In the genomic region with DNA sequence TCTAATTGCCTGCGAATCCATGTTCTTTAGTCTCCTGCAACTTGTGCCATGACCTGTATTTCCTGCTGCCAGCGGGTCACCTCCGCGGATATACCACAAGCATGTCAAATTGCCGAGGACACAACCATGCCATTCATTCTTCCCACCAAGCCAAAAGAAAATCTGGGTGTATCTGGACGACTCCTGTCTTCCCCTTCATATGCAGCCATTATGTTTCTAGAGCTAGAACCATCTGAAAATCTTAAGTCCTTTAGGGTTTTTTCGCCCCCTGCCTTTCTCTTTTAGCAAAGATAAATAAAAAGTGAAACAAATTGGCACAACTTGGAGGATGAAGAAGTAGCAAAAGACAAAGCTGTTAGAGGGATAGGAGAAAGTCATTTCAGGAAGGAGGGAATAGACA, we compare ENCODE assay signal across 8 cellular contexts.
A peak's percentile ranks its signal among the peaks of the same experiment; 100 is the strongest.
DNase-seq lines count a peak whose midpoint lies in the region; ATAC-seq lines count a peak whose summit lies in the region.

No MANE protein-coding gene starts in this region.

- H3K36me3 ChIP-seq in CD4-positive, CD25-positive, alpha-beta regulatory T cell (ENCODE audit: control insufficient read depth, insufficient read depth, low read length), result no peaks in the 10 kb centered on the region
- H3K36me3 ChIP-seq in HUES6 (ENCODE audit: control insufficient read depth, insufficient read depth, low read length) (no peaks in the 10 kb centered on the region), mesenchymal stem cell (ENCODE audit: control insufficient read depth in 1 of 2, insufficient read depth in 2 of 2, low read depth in 1 of 2, low read length in 2 of 2) (no peaks in the 10 kb centered on the region)

- no peak overlapping the region for H2AK5ac ChIP-seq in mesenchymal stem cell (ENCODE audit: low read length, severe bottlenecking)

- ATAC-seq in CD4-positive, CD25-positive, alpha-beta regulatory T cell (ENCODE audit: low read depth in 2 of 2), result no peak
- ATAC-seq in HG02763 (IDR thresholded peaks at IDR 0.05; ENCODE audit: unreplicated experiment) (no peak), HG02571 (IDR thresholded peaks at IDR 0.05; ENCODE audit: unreplicated experiment) (no peak), GM18907 (IDR thresholded peaks at IDR 0.05; ENCODE audit: unreplicated experiment) (no peak)

- no peaks in the 10 kb centered on the region for H3K36me3 Mint-ChIP-seq in CD4-positive, CD25-positive, alpha-beta regulatory T cell
- peaks cover 3% of the 10 kb centered on the region for H3K36me3 Mint-ChIP-seq in activated naive CD8-positive, alpha-beta T cell treated with anti-CD3 and anti-CD28 coated beads for 36 hours

- H2BK120ac ChIP-seq in mesenchymal stem cell (ENCODE audit: low read depth, low read length), result no peak overlapping the region

- H3K79me1 ChIP-seq in mesenchymal stem cell (replicated peaks; ENCODE audit: low read length, poor library complexity, severe bottlenecking), result peaks cover 17% of the 10 kb centered on the region

- no peaks in the 10 kb centered on the region for H3K27me3 ChIP-seq in CD4-positive, CD25-positive, alpha-beta regulatory T cell (ENCODE audit: control insufficient read depth, insufficient read depth, low read length)
- H3K27me3 ChIP-seq in HUES6 (ENCODE audit: control insufficient read depth, insufficient read depth, low read length) (no peaks in the 10 kb centered on the region), mesenchymal stem cell (ENCODE audit: control insufficient read depth in 1 of 2, insufficient read depth in 1 of 2, low read length in 2 of 2) (no peaks in the 10 kb centered on the region)

- no peak overlapping the region for H2BK5ac ChIP-seq in mesenchymal stem cell (ENCODE audit: low read depth, low read length, poor library complexity, severe bottlenecking)

- H3K9ac ChIP-seq in HUES6 (ENCODE audit: low read length) (no peak overlapping the region), mesenchymal stem cell (ENCODE audit: low read length) (peak overlapping the region; percentile 99)

- H3K4ac ChIP-seq in mesenchymal stem cell (ENCODE audit: low read depth in 1 of 2, low read length in 2 of 2), result no peak overlapping the region

- no peak overlapping the region for H4K91ac ChIP-seq in mesenchymal stem cell (ENCODE audit: low read length)

- H3K4me3 ChIP-seq in CD4-positive, CD25-positive, alpha-beta regulatory T cell (ENCODE audit: low read depth, low read length), result no peak overlapping the region
- H3K4me3 ChIP-seq in HUES6 (ENCODE audit: low read depth, low read length), result peak overlapping the region; percentile 24; the same call in 1 of the 2 replicates
- H3K4me3 ChIP-seq in mesenchymal stem cell (ENCODE audit: insufficient read depth in 1 of 2, low read depth in 1 of 2, low read length in 2 of 2), result no peak overlapping the region

- H3K23ac ChIP-seq in mesenchymal stem cell (ENCODE audit: low read length in 2 of 2), result no peak overlapping the region

- H3K9me3 ChIP-seq in CD4-positive, CD25-positive, alpha-beta regulatory T cell (ENCODE audit: control insufficient read depth in 2 of 2, low read length in 2 of 2), result no peaks in the 10 kb centered on the region
- H3K9me3 ChIP-seq in HUES6 (ENCODE audit: control insufficient read depth, insufficient read depth, low read depth, low read length), result no peaks in the 10 kb centered on the region
- H3K9me3 ChIP-seq in mesenchymal stem cell (ENCODE audit: control insufficient read depth, low read length), result no peaks in the 10 kb centered on the region

- no peak overlapping the region for H3K4me2 ChIP-seq in mesenchymal stem cell (ENCODE audit: low read length, poor library complexity, severe bottlenecking)

- no peak overlapping the region for H2BK15ac ChIP-seq in mesenchymal stem cell (ENCODE audit: low read depth, poor library complexity, severe bottlenecking)

- H2AFZ ChIP-seq in mesenchymal stem cell (ENCODE audit: low read depth, low read length), result no peak overlapping the region

- peaks cover 22 to 69% (median 51%) of the 10 kb centered on the region in 4 donors for H3K4me1 Mint-ChIP-seq in CD4-positive, CD25-positive, alpha-beta regulatory T cell
- peaks cover 38% of the 10 kb centered on the region for H3K4me1 Mint-ChIP-seq in activated naive CD8-positive, alpha-beta T cell treated with anti-CD3 and anti-CD28 coated beads for 36 hours

- H3K14ac ChIP-seq in mesenchymal stem cell (ENCODE audit: low read length in 2 of 2), result no peak overlapping the region

- peak overlapping the region in 1 of 2 experiments; percentile 1 for H2BK12ac ChIP-seq in mesenchymal stem cell (ENCODE audit: low read length in 2 of 2)

- H3K4me3 Mint-ChIP-seq in CD4-positive, CD25-positive, alpha-beta regulatory T cell, result peak overlapping the region; percentile 60 to 99 (median 78)
- peak overlapping the region; percentile 64 for H3K4me3 Mint-ChIP-seq in activated naive CD8-positive, alpha-beta T cell treated with anti-CD3 and anti-CD28 coated beads for 36 hours

- H3K27me3 Mint-ChIP-seq in CD4-positive, CD25-positive, alpha-beta regulatory T cell, result peaks cover 4% of the 10 kb centered on the region
- no peaks in the 10 kb centered on the region for H3K27me3 Mint-ChIP-seq in activated naive CD8-positive, alpha-beta T cell treated with anti-CD3 and anti-CD28 coated beads for 36 hours

- H4K8ac ChIP-seq in mesenchymal stem cell (ENCODE audit: low read length), result no peak overlapping the region

- H3K27ac ChIP-seq in CD4-positive, CD25-positive, alpha-beta regulatory T cell (ENCODE audit: insufficient read depth, low read length, poor library complexity, severe bottlenecking), result peak overlapping the region; percentile 99
- no peak overlapping the region for H3K27ac ChIP-seq in HUES6 (ENCODE audit: low read depth, low read length)
- H3K27ac ChIP-seq in mesenchymal stem cell (ENCODE audit: low read length, poor library complexity, severe bottlenecking), result no peak overlapping the region

- peak overlapping the region; percentile 60 to 99 (median 90) for H3K27ac Mint-ChIP-seq in CD4-positive, CD25-positive, alpha-beta regulatory T cell
- H3K27ac Mint-ChIP-seq in activated naive CD8-positive, alpha-beta T cell treated with anti-CD3 and anti-CD28 coated beads for 36 hours, result peak overlapping the region; percentile 79

- no peak overlapping the region for H3K18ac ChIP-seq in mesenchymal stem cell (ENCODE audit: low read depth in 1 of 2, low read length in 2 of 2)

- H3K4me1 ChIP-seq in CD4-positive, CD25-positive, alpha-beta regulatory T cell (ENCODE audit: control insufficient read depth, insufficient read depth, low read length, poor library complexity, severe bottlenecking), result peaks cover 17% of the 10 kb centered on the region
- H3K4me1 ChIP-seq in HUES6 (ENCODE audit: control insufficient read depth, insufficient read depth, low read length) (peaks cover 19% of the 10 kb centered on the region), mesenchymal stem cell (ENCODE audit: control insufficient read depth, insufficient read depth, low read depth, low read length) (peaks cover 8% of the 10 kb centered on the region)

- peak in 2 of 3 donors; percentile 14 to 37 for DNase-seq in CD4-positive, CD25-positive, alpha-beta regulatory T cell
- DNase-seq in activated naive CD8-positive, alpha-beta T cell treated with anti-CD3 and anti-CD28 coated beads for 36 hours, result no peak
- peak; percentile 29 for DNase-seq in mesenchymal stem cell
- DNase-seq in NCI-H1930 (lab: John Stamatoyannopoulos, UW), result no peak

- H3K9me3 Mint-ChIP-seq in CD4-positive, CD25-positive, alpha-beta regulatory T cell, result no peaks in the 10 kb centered on the region
- H3K9me3 Mint-ChIP-seq in activated naive CD8-positive, alpha-beta T cell treated with anti-CD3 and anti-CD28 coated beads for 36 hours, result no peaks in the 10 kb centered on the region

- WGBS in mesenchymal stem cell, result 80% methylated on average over 6 of the region's 7 CpGs

Comparison
In these comparisons a context has a peak if more than half of its experiments do, and no peak if none do; other contexts are left out.
1. DNase-seq: peak in CD4-positive, CD25-positive, alpha-beta regulatory T cell (2 of 3) and mesenchymal stem cell (single experiment); none in activated naive CD8-positive, alpha-beta T cell treated with anti-CD3 and anti-CD28 coated beads for 36 hours (single experiment) and NCI-H1930 (0 of 2).